8 cellular contexts compared by ENCODE assay signal in genomic region chr9:126228779-126229444, GRCh38.
DNase-seq lines count a peak whose midpoint lies in the region; ATAC-seq and TF ChIP-seq lines count a peak whose summit lies in the region.

No MANE protein-coding gene starts in this region.

- H3K36me3 ChIP-seq in KMS-11 (ENCODE audit: insufficient read depth) (no peaks in the 10 kb centered on the region), parathyroid adenoma (ENCODE audit: control insufficient read depth, insufficient read depth, low read length) (no peaks in the 10 kb centered on the region), transverse colon (no peaks in the 10 kb centered on the region)

- ATAC-seq in GM18502 (IDR thresholded peaks at IDR 0.05; ENCODE audit: poor library complexity, unreplicated experiment), result peak; percentile 58

- H2AFZ ChIP-seq in KMS-11 (ENCODE audit: low read depth) (no peak overlapping the region), parathyroid adenoma (no peak overlapping the region)

- TF ChIP-seq CTCF in KMS-11 (conservative IDR thresholded peaks at IDR 0.05; ENCODE audit: low read depth, low read length), result peak; percentile 91
- peak; percentile 98 for TF ChIP-seq CTCF in RWPE1 (conservative IDR thresholded peaks at IDR 0.05; ENCODE audit: low read depth)
- TF ChIP-seq CTCF in parathyroid adenoma (IDR thresholded peaks at IDR 0.05), result peak; percentile 74
- TF ChIP-seq CTCF in transverse colon (IDR thresholded peaks at IDR 0.05), result peak; percentile 89 to 93 (median 92)

- no peak for TF ChIP-seq EP300 in transverse colon (IDR thresholded peaks at IDR 0.05; ENCODE audit: low read depth)

- TF ChIP-seq POLR2A in transverse colon (IDR thresholded peaks at IDR 0.05), result no peak

- no peaks in the 10 kb centered on the region for H3K79me2 ChIP-seq in KMS-11 (ENCODE audit: insufficient read depth, low read depth)
- peaks cover 3% of the 10 kb centered on the region for H3K79me2 ChIP-seq in parathyroid adenoma

- no peak overlapping the region for H3K27ac ChIP-seq in KMS-11
- no peak overlapping the region for H3K27ac ChIP-seq in RWPE1
- H3K27ac ChIP-seq in parathyroid adenoma, result no peak overlapping the region
- H3K27ac ChIP-seq in transverse colon, result no peak overlapping the region

- 25% methylated on average over 19 of the region's 19 CpGs; no CpG with 5 or more reads in 1 of the 2 donors for WGBS in transverse colon (ENCODE audit: low coverage in 1 of 2), 2 donors

- no peaks in the 10 kb centered on the region for H4K20me1 ChIP-seq in KMS-11 (ENCODE audit: insufficient read depth)

- in situ Hi-C loops in ACHN (cut with HindIII; ENCODE audit: low pct_ligation_motif_present, low pct_unique_long_range_greater_than_20kb, low sequenced_read_pairs), result no loop called here
- in situ Hi-C loops in transverse colon (cut with MboI; ENCODE audit: low pct_ligation_motif_present in 1 of 4, low pct_unique_long_range_greater_than_20kb in 1 of 4, low sequenced_read_pairs in 3 of 4), result loop anchor here in 2 of 4 donors (5.0 to 25.0 kb wide), 2 partner anchors 817 kb away; no protein-coding TSS in a partner anchor

- H3K27me3 ChIP-seq in KMS-11 (ENCODE audit: insufficient read depth, low read depth) (no peaks in the 10 kb centered on the region), parathyroid adenoma (ENCODE audit: control insufficient read depth, insufficient read depth, low read length) (no peaks in the 10 kb centered on the region), transverse colon (peaks cover 42% of the 10 kb centered on the region)

- intact Hi-C loops in transverse colon (cut with DNase I; ENCODE audit: low total_unique reads), result loop anchor here (5.0 to 10.0 kb wide), 2 partner anchors 672 to 824 kb away; no protein-coding TSS in a partner anchor

- H3K4me3 ChIP-seq in KMS-11 (IDR thresholded peaks at IDR 0.05; ENCODE audit: insufficient read depth, low read depth, low read length) (no peak overlapping the region), parathyroid adenoma (ENCODE audit: low read depth, low read length) (no peak overlapping the region), transverse colon (no peak overlapping the region)

- H3K9ac ChIP-seq in KMS-11, result no peak overlapping the region
- no peak overlapping the region for H3K9ac ChIP-seq in parathyroid adenoma

- DNase-seq in ACHN, result peak; percentile 63
- DNase-seq in RWPE1 (ENCODE audit: low spot score), result peak; percentile 88
- peak; percentile 34 for DNase-seq in activated gamma-delta T cell treated with anti-CD3 and anti-CD28 coated beads, Interleukin-2, amount 50 U/mL, for 16 hours (ENCODE audit: low read depth)
- peak; percentile 23 for DNase-seq in glomerular endothelial cell (ENCODE audit: extremely low read depth, low read depth, low spot score)
- DNase-seq in transverse colon, result peak; percentile 69

- CTCF ChIA-PET in RWPE1 (lab: Yijun Ruan, JAX), result interaction anchor here (1.0 to 2.9 kb wide), 2 partner anchors 11 to 821 kb away, joined by 3 to 11 read pairs; no protein-coding TSS in a partner anchor

- H3K9me3 ChIP-seq in parathyroid adenoma (ENCODE audit: control insufficient read depth, low read length), result no peaks in the 10 kb centered on the region
- H3K9me3 ChIP-seq in transverse colon, result no peaks in the 10 kb centered on the region

- H3K4me2 ChIP-seq in KMS-11 (no peak overlapping the region), parathyroid adenoma (ENCODE audit: low read length) (no peak overlapping the region)

- POLR2A ChIA-PET in RWPE1 (lab: Yijun Ruan, JAX; ENCODE audit: low non-redundant PET), result no interaction called here

- H3K4me1 ChIP-seq in KMS-11 (ENCODE audit: low read depth, poor library complexity, severe bottlenecking), result no peaks in the 10 kb centered on the region
- H3K4me1 ChIP-seq in parathyroid adenoma, result no peaks in the 10 kb centered on the region
- no peaks in the 10 kb centered on the region for H3K4me1 ChIP-seq in transverse colon

Comparison
In these comparisons a context has a peak if more than half of its experiments do, and no peak if none do; other contexts are left out.
1. DNase-seq: peak in every context shown above with its lines; median percentile 88 in RWPE1; 69 in transverse colon; 63 in ACHN; 34 in activated gamma-delta T cell treated with anti-CD3 and anti-CD28 coated beads, Interleukin-2, amount 50 U/mL, for 16 hours; 23 in glomerular endothelial cell.